ENCODE assay signal across 8 cellular contexts in the genomic region with DNA sequence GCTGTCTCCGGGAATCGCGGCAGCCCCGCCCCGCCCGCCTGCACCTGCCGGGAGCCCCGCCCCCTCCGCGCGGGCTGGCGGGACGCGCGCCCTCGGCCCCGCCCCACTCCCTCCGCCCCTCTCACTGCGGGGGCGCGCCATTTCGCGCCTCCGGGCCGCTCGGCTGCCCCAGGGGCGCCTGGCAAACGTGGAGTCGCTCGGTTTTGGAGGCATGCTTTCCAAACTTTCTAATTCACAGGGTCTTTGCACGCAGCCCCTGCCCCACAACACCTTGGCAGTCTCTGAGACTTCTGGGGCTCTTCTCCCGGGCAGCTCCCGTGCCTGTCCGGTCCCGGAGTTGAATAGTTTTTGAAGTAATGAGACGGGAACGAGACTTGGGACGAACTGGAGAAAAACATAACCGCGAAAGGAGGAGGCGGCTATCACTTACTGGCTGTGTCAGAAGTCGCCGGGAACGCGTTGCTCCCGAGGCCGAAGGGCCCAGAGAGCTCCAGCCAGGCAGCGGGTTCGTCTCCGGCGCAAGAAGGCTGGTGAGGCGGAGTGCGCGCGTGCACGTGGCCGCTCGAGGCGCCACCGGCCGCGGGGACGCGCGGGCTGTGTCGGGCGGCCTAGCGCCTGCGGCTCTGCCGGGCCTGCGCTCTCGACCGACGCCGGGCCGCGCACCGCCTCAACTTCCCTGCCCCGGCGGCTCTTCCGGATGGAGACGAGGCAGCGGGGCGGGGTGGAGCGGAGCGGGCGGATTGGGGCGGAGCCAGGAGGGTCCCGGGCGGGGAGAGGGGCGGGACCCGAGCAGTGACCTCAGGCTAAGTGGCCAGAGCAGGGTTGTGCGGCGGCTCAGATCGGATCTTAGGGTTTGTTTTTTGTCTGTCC. TPM values are rescaled to one million over a fixed set of nuclear protein-coding genes. Genes with fewer than 3 reads are reported as not detected.
DNase-seq lines count a peak whose midpoint lies in the region; ATAC-seq and TF ChIP-seq lines count a peak whose summit lies in the region.

A gene (minus strand): TSS at position 699 of the 870 bp plus-strand sequence. CDS start 3,436 bp downstream, outside the sequence.

- WGBS in trophoblast cell (ENCODE audit: extremely low coverage, insufficient coverage, insufficient read length): no CpG with 5 or more reads among the region's 95 CpGs
- WGBS in tibial nerve, 2 donors: 1% methylated on average over 60 to 61 of the region's 95 CpGs

- H3K27ac ChIP-seq in cardiac muscle cell: peak within 1 kb of the TSS; percentile 93
- H3K27ac ChIP-seq in trophoblast cell (ENCODE audit: low read depth, low read length): peak within 1 kb of the TSS; percentile 84
- H3K27ac ChIP-seq in tibial nerve: peak within 1 kb of the TSS; percentile 77 to 96 (median 92)

- H2AK5ac ChIP-seq in trophoblast cell (ENCODE audit: low read length): no peak within 1 kb of the TSS

- TF ChIP-seq POLR2A in tibial nerve (IDR thresholded peaks at IDR 0.05): peak; percentile 50 to 62

- H2BK5ac ChIP-seq in trophoblast cell (ENCODE audit: low read depth, low read length, poor library complexity): peak within 1 kb of the TSS; percentile 64

- H3K36me3 ChIP-seq in cardiac muscle cell: peaks cover 15% of the 10 kb centered on the region
- H3K36me3 ChIP-seq in trophoblast cell (ENCODE audit: control insufficient read depth in 1 of 2, insufficient read depth in 2 of 2, low read length in 2 of 2): peaks cover 0 to 1% of the 10 kb centered on the region in 2 experiments
- H3K36me3 ChIP-seq in tibial nerve: peaks cover 0 to 22% (median 4%) of the 10 kb centered on the region in 3 donors

- H3K9me3 ChIP-seq in cardiac muscle cell (ENCODE audit: low read depth) (no peaks in the 10 kb centered on the region), trophoblast cell (ENCODE audit: insufficient read depth, low read depth, low read length) (no peaks in the 10 kb centered on the region), tibial nerve (no peaks in the 10 kb centered on the region)

- H3K4me1 ChIP-seq in cardiac muscle cell (ENCODE audit: low read depth) (peaks cover 9% of the 10 kb centered on the region), trophoblast cell (ENCODE audit: control insufficient read depth in 1 of 2, insufficient read depth in 2 of 2, low read length in 2 of 2) (no peaks in the 10 kb centered on the region), tibial nerve (peaks cover 0 to 26% (median 5%) of the 10 kb centered on the region in 4 donors)

- peak in 1 of 2 donors; percentile 19 for TF ChIP-seq EP300 in tibial nerve (IDR thresholded peaks at IDR 0.05)

- H3K79me2 ChIP-seq in trophoblast cell (ENCODE audit: control insufficient read depth, insufficient read depth, low read length, poor library complexity): peaks cover 2% of the 10 kb centered on the region

- H4K91ac ChIP-seq in trophoblast cell (ENCODE audit: low read depth, low read length): peak within 1 kb of the TSS; percentile 91

- peak within 1 kb of the TSS; percentile 83 for H4K8ac ChIP-seq in trophoblast cell (ENCODE audit: low read depth, low read length)

- peak within 1 kb of the TSS; percentile 89 for H3K14ac ChIP-seq in trophoblast cell (ENCODE audit: low read length)

- ATAC-seq in HG02642 (IDR thresholded peaks at IDR 0.05; ENCODE audit: poor library complexity, unreplicated experiment): peak; percentile 96

- H3K27me3 ChIP-seq in cardiac muscle cell (no peaks in the 10 kb centered on the region), trophoblast cell (ENCODE audit: insufficient read depth, low read length) (no peaks in the 10 kb centered on the region), tibial nerve (no peaks in the 10 kb centered on the region)

- H4K12ac ChIP-seq in trophoblast cell (ENCODE audit: low read depth, low read length): peak within 1 kb of the TSS; percentile 57

- H3K4ac ChIP-seq in trophoblast cell (ENCODE audit: low read depth, low read length): peak within 1 kb of the TSS; percentile 68

- peak within 1 kb of the TSS; percentile 10 for H2BK12ac ChIP-seq in trophoblast cell (ENCODE audit: low read length)

- H3K9ac ChIP-seq in trophoblast cell (ENCODE audit: low read length): peak within 1 kb of the TSS; percentile 87

- DNase-seq in GM12865 (ENCODE audit: low read depth) (peak; percentile 97), NCI-H1105 (lab: John Stamatoyannopoulos, UW) (peak; percentile 95), SW 1271 (lab: John Stamatoyannopoulos, UW) (peak; percentile 49 to 80), cardiac muscle cell (ENCODE audit: low read depth in 1 of 2, low spot score in 1 of 2) (peak; percentile 93 to 97), trophoblast cell (peak; percentile 94 to 95), tibial nerve (ENCODE audit: low spot score in 2 of 2) (peak; percentile 73 to 76)
- peak; percentile 74 for DNase-seq in activated naive CD8-positive, alpha-beta T cell treated with anti-CD3 and anti-CD28 coated beads, Interleukin-2, amount 50 U/mL, for 16 hours (ENCODE audit: low read depth, low spot score)

- H2AFZ ChIP-seq in trophoblast cell (ENCODE audit: insufficient read depth, low read length, poor library complexity): peak within 1 kb of the TSS; percentile 75

- H2BK120ac ChIP-seq in trophoblast cell (ENCODE audit: insufficient read depth, low read length, poor library complexity): peak within 1 kb of the TSS; percentile 23

- H3K4me2 ChIP-seq in trophoblast cell (ENCODE audit: low read length): peak within 1 kb of the TSS; percentile 97

- H3K23ac ChIP-seq in trophoblast cell (ENCODE audit: low read length): no peak within 1 kb of the TSS

- peak within 1 kb of the TSS; percentile 57 for H3K18ac ChIP-seq in trophoblast cell (ENCODE audit: low read length)

- H3K79me1 ChIP-seq in trophoblast cell (ENCODE audit: low read length): peaks cover 5% of the 10 kb centered on the region

- H3K4me3 ChIP-seq in GM12865 (ENCODE audit: low read depth, low read length) (peak within 1 kb of the TSS; percentile 100), cardiac muscle cell (peak within 1 kb of the TSS; percentile 92), trophoblast cell (ENCODE audit: low read depth, low read length) (peak within 1 kb of the TSS; percentile 89), tibial nerve (peak within 1 kb of the TSS; percentile 69 to 90 (median 78))

- TF ChIP-seq CTCF in GM12865 (IDR thresholded peaks at IDR 0.05; ENCODE audit: insufficient read depth, low read depth, low read length, missing control alignments) (no peak), cardiac muscle cell (IDR thresholded peaks at IDR 0.05; ENCODE audit: low read depth, low read length) (no peak), tibial nerve (IDR thresholded peaks at IDR 0.05) (no peak)

RNA-seq across cellular contexts. Expression of the gene that starts here (rescaled TPM):
- total RNA-seq in cardiac muscle cell (6.4 and 10.1 TPM in 2 replicates), tibial nerve (10 to 100 TPM; 11.2 to 18.0 (median 17.4) TPM)
- 7.0 and 14.0 TPM in 2 replicates for polyA plus RNA-seq in cardiac muscle cell
- polyA plus RNA-seq in trophoblast cell (2013): 4.6 and 5.0 TPM in 2 replicates

Comparison
In these comparisons a context has a peak if more than half of its experiments do, and no peak if none do; other contexts are left out.
1. Peak in every context shown above with its lines: DNase-seq, ATAC-seq, H3K4me3 ChIP-seq and H3K27ac ChIP-seq.